Comparison of ENCODE assay signal across 26 cellular contexts in genomic region chr11:111815489-111815888, GRCh38. TPM values are rescaled to one million over a fixed set of nuclear protein-coding genes. Genes with fewer than 3 reads are reported as not detected.
DNase-seq lines count a peak whose midpoint lies in the region; ATAC-seq and TF ChIP-seq lines count a peak whose summit lies in the region.
"Had no signal": no experiment of that assay in that cellular context is flagged by ENCODE, and none has a peak within 500 bp of the region (broad histone marks: within the 10 kb centered on the region; RNA-seq: fewer than 3 reads in every experiment).

No MANE protein-coding gene starts in this region.

- H3K27ac Mint-ChIP-seq in activated T-helper 17 cell treated with anti-CD3 and anti-CD28 coated beads, Interleukin-2, amount 50 U/mL, for 72 hours: peak overlapping the region; percentile 36
- peak overlapping the region; percentile 68 for H3K27ac Mint-ChIP-seq in mesothelial cell of epicardium
- H3K27ac Mint-ChIP-seq: memory B cell, type B pancreatic cell had no signal

- H3K79me2 ChIP-seq in HCT116 (ENCODE audit: insufficient read depth, low read length): no peaks in the 10 kb centered on the region

- no peak overlapping the region for H3K4me3 Mint-ChIP-seq in activated T-helper 17 cell treated with anti-CD3 and anti-CD28 coated beads, Interleukin-2, amount 50 U/mL, for 72 hours
- no peak overlapping the region for H3K4me3 Mint-ChIP-seq in mesothelial cell of epicardium
- H3K4me3 Mint-ChIP-seq: CD14-positive monocyte, memory B cell, type B pancreatic cell had no signal

- no peak overlapping the region for H3K4me2 ChIP-seq in HCT116 (ENCODE audit: low read length)

- H3K9me2 ChIP-seq in HCT116 (ENCODE audit: insufficient read depth): no peaks in the 10 kb centered on the region

- no peak for TF ChIP-seq CTCF in HCT116 (IDR thresholded peaks at IDR 0.05 in 2 of 3, conservative IDR thresholded peaks at IDR 0.05 in 1 of 3; ENCODE audit: borderline replicate concordance in 1 of 3, insufficient read depth in 1 of 3, low read depth in 2 of 3, low read length in 2 of 3)
- no peak for TF ChIP-seq CTCF in mesothelial cell of epicardium (IDR thresholded peaks at IDR 0.05; ENCODE audit: unreplicated experiment)

- H3K9ac ChIP-seq in HCT116 (ENCODE audit: low read length) (no peak overlapping the region), stomach smooth muscle (ENCODE audit: low read length in 2 of 2) (no peak overlapping the region)
- H3K9ac ChIP-seq: GM23248 had no signal

- no peak for TF ChIP-seq RAD21 in HCT116 (IDR thresholded peaks at IDR 0.05; ENCODE audit: low read depth)

- BruUV-seq in HCT116 (replicated peaks; lab: Mats Ljungman, UMichigan): no TSS peak

- no peak for ATAC-seq in HCT116
- no peak for ATAC-seq in activated T-helper 17 cell treated with anti-CD3 and anti-CD28 coated beads, Interleukin-2, amount 50 U/mL, for 72 hours (replicated peaks)
- ATAC-seq in HG02840 (IDR thresholded peaks at IDR 0.05; ENCODE audit: low FRiP score, unreplicated experiment): no peak
- ATAC-seq: GM12878 had no signal

- POLR2A ChIA-PET in HCT116 (lab: Charles Lee): no interaction called here

- H3K27me3 ChIP-seq in HCT116 (ENCODE audit: insufficient read depth, low read length): no peaks in the 10 kb centered on the region
- H3K27me3 ChIP-seq in stomach smooth muscle (ENCODE audit: control insufficient read depth in 1 of 2, insufficient read depth in 2 of 2, low read length in 2 of 2): no peaks in the 10 kb centered on the region
- H3K27me3 ChIP-seq: colonic mucosa, SJCRH30 had no signal

- H3K9me3 ChIP-seq in HCT116 (ENCODE audit: control insufficient read depth in 1 of 2, insufficient read depth in 1 of 2, low read depth in 1 of 2, low read length in 2 of 2) (no peaks in the 10 kb centered on the region), stomach smooth muscle (ENCODE audit: control insufficient read depth in 2 of 2, low read length in 2 of 2) (no peaks in the 10 kb centered on the region)
- H3K9me3 ChIP-seq: colonic mucosa, SJCRH30 had no signal

- no peaks in the 10 kb centered on the region for H3K9me3 Mint-ChIP-seq in activated T-helper 17 cell treated with anti-CD3 and anti-CD28 coated beads, Interleukin-2, amount 50 U/mL, for 72 hours
- H3K9me3 Mint-ChIP-seq in mesothelial cell of epicardium: no peaks in the 10 kb centered on the region
- H3K9me3 Mint-ChIP-seq: CD14-positive monocyte, memory B cell, type B pancreatic cell had no signal

- no peaks in the 10 kb centered on the region for H3K36me3 ChIP-seq in HCT116 (ENCODE audit: control insufficient read depth in 1 of 2, insufficient read depth in 2 of 2, low read length in 2 of 2)
- no peaks in the 10 kb centered on the region for H3K36me3 ChIP-seq in stomach smooth muscle (ENCODE audit: control insufficient read depth in 2 of 2, insufficient read depth in 2 of 2, low read length in 2 of 2)
- H3K36me3 ChIP-seq: colonic mucosa, SJCRH30 had no signal

- no peak overlapping the region for H3K27ac ChIP-seq in HCT116 (ENCODE audit: low read depth, low read length)
- H3K27ac ChIP-seq in stomach smooth muscle (ENCODE audit: low read length): peak overlapping the region; percentile 76
- H3K27ac ChIP-seq: colonic mucosa, GM23248, SJCRH30 had no signal

- H3K4me1 ChIP-seq in HCT116 (ENCODE audit: control insufficient read depth in 1 of 2, insufficient read depth in 2 of 2, low read length in 2 of 2) (no peaks in the 10 kb centered on the region), stomach smooth muscle (ENCODE audit: control insufficient read depth, insufficient read depth, low read length) (peaks cover 15% of the 10 kb centered on the region)
- H3K4me1 ChIP-seq: colonic mucosa, SJCRH30 had no signal

- H2AFZ ChIP-seq in HCT116 (ENCODE audit: low read depth, low read length, poor library complexity, severe bottlenecking): no peak overlapping the region
- H2AFZ ChIP-seq: GM23248 had no signal

- CTCF ChIA-PET in HCT116 (lab: Charles Lee): interaction anchor here (1.1 kb wide), 1 partner anchor 38 kb away, joined by 3 read pairs; no protein-coding TSS in a partner anchor

- TF ChIP-seq POLR2A in HCT116 (IDR thresholded peaks at IDR 0.05; ENCODE audit: borderline replicate concordance, extremely low read depth, insufficient read depth, insufficient read length): no peak

- H3K4me1 Mint-ChIP-seq in activated T-helper 17 cell treated with anti-CD3 and anti-CD28 coated beads, Interleukin-2, amount 50 U/mL, for 72 hours: no peaks in the 10 kb centered on the region
- H3K4me1 Mint-ChIP-seq in mesothelial cell of epicardium: peaks cover 22% of the 10 kb centered on the region

- peaks cover 36% of the 10 kb centered on the region for H3K36me3 Mint-ChIP-seq in activated T-helper 17 cell treated with anti-CD3 and anti-CD28 coated beads, Interleukin-2, amount 50 U/mL, for 72 hours (ENCODE audit: low read depth)
- H3K36me3 Mint-ChIP-seq in mesothelial cell of epicardium: peaks cover 15% of the 10 kb centered on the region

- H4K20me1 ChIP-seq in HCT116 (ENCODE audit: insufficient read depth): no peaks in the 10 kb centered on the region

- intact Hi-C loops in HCT116 (cut with micrococcal nuclease): no loop called here

- H3K4me3 ChIP-seq in HCT116 (replicated peaks in 1 of 2; ENCODE audit: low read depth in 1 of 2, low read length in 2 of 2) (no peak overlapping the region), stomach smooth muscle (ENCODE audit: low read length in 2 of 2) (no peak overlapping the region)
- H3K4me3 ChIP-seq: colonic mucosa, GM12878, GM23248, SJCRH30 had no signal

- RAD21 ChIA-PET in HCT116 (lab: Charles Lee; ENCODE audit: low non-redundant PET in 1 of 2, low total read pairs in 2 of 2, uncharacterized antibody in 2 of 2, unreplicated experiment in 2 of 2): no interaction called here

- no peaks in the 10 kb centered on the region for H3K27me3 Mint-ChIP-seq in activated T-helper 17 cell treated with anti-CD3 and anti-CD28 coated beads, Interleukin-2, amount 50 U/mL, for 72 hours
- H3K27me3 Mint-ChIP-seq in mesothelial cell of epicardium (ENCODE audit: low read depth): no peaks in the 10 kb centered on the region
- H3K27me3 Mint-ChIP-seq: memory B cell, progenitor cell of endocrine pancreas, type B pancreatic cell had no signal

- DNase-seq in HCT116 (ENCODE audit: low read depth, low spot score) (no peak), mesothelial cell of epicardium (ENCODE audit: low spot score in 2 of 2, unreplicated experiment in 2 of 2) (no peak), iPS-NIHi7 (ENCODE audit: extremely low spot score) (no peak), GM03348 (ENCODE audit: low spot score) (no peak)
- DNase-seq: activated CD4-positive, alpha-beta T cell treated with anti-CD3 and anti-CD28 coated beads, Interleukin-2, amount 50 U/mL, for 48 hours; activated CD4-positive, CD25-positive, alpha-beta regulatory T cell; activated CD8-positive, alpha-beta memory T cell treated with anti-CD3 and anti-CD28 coated beads, Interleukin-2, amount 50 U/mL, for 48 hours; activated naive CD4-positive, alpha-beta T cell treated with anti-CD3 and anti-CD28 coated beads, Interleukin-2, amount 50 U/mL, for 16 hours; amygdala; colonic mucosa; effector CD8-positive, alpha-beta T cell; GM23248; NCI-H1105; NCI-H1930; NCI-H226; NCI-H69; SJCRH30; stimulated activated CD8-positive, alpha-beta memory T cell treated with anti-CD3 and anti-CD28 coated beads, Interleukin-4, amount 100 ng/mL, for 48 hours had no signal

TF ChIP-seq in HCT116, 20 proteins besides CTCF, POLR2A, EP300 and RAD21:
- TF ChIP-seq TCF7L2 (IDR thresholded peaks at IDR 0.05; ENCODE audit: borderline replicate concordance, extremely low read depth, insufficient read depth, insufficient read length): peak; percentile 16
- no peak for TF ChIP-seq SP1 (IDR thresholded peaks at IDR 0.05; ENCODE audit: low read depth)

RNA-seq across cellular contexts. Expression of gene PPP2R1B, which starts 49.3 kb away (rescaled TPM):
- total RNA-seq in HCT116 (2021; ENCODE audit: unreplicated experiment) (24.9 TPM), mesothelial cell of epicardium (29.2 to 34.8 TPM (median 33.8 TPM) in 3 replicates)
- polyA plus RNA-seq in HCT116 (2012): 6.5 and 9.5 TPM in 2 replicates
- 10 to 100 TPM; 46.9 to 72.6 TPM for total RNA-seq in activated T-helper 17 cell treated with anti-CD3 and anti-CD28 coated beads, Interleukin-2, amount 50 U/mL, for 72 hours

RNA-seq across cellular contexts. Expression of gene ALG9, which starts 55.9 kb away (rescaled TPM):
- 23.7 TPM for total RNA-seq in HCT116 (2021; ENCODE audit: unreplicated experiment)
- 26.0 and 30.3 TPM in 2 replicates for polyA plus RNA-seq in HCT116 (2012)
- 10 to 100 TPM; 33.9 to 39.5 TPM for total RNA-seq in activated T-helper 17 cell treated with anti-CD3 and anti-CD28 coated beads, Interleukin-2, amount 50 U/mL, for 72 hours
- 48.5 to 51.9 TPM (median 50.6 TPM) in 3 replicates for total RNA-seq in mesothelial cell of epicardium
